In genomic region chr15:29109762-29110161, GRCh38 we compare ENCODE assay signal across 23 cellular contexts.
"Had no signal": no experiment of that assay in that cellular context is flagged by ENCODE, and none has a peak within 500 bp of the region (broad histone marks: within the 10 kb centered on the region; RNA-seq: fewer than 3 reads in every experiment).

No MANE protein-coding gene starts in this region.

- H3K9me3 Mint-ChIP-seq: dendritic cell treated with granulocyte-macrophage colony-stimulating factor and Interleukin-4, amounts not matched to agents 40 ng/mL and 50 ng/mL, for 4 days; effector memory CD8-positive, alpha-beta T cell; endodermal cell had no signal

- H3K27me3 ChIP-seq: colonic mucosa, dorsolateral prefrontal cortex, foreskin keratinocyte had no signal

- H3K4me3 ChIP-seq: colonic mucosa, coronary artery, dorsolateral prefrontal cortex, esophagus muscularis mucosa, esophagus squamous epithelium, gastrocnemius medialis, gastroesophageal sphincter had no signal

- H3K36me3 ChIP-seq: colonic mucosa, esophagus muscularis mucosa, esophagus squamous epithelium, gastrocnemius medialis, gastroesophageal sphincter had no signal

- H3K4me3 Mint-ChIP-seq: dendritic cell treated with granulocyte-macrophage colony-stimulating factor and Interleukin-4, amounts not matched to agents 40 ng/mL and 50 ng/mL, for 4 days; effector memory CD8-positive, alpha-beta T cell; endodermal cell had no signal

- DNase-seq: colonic mucosa; cortex of kidney; dermis blood vessel endothelial cell; dorsolateral prefrontal cortex; effector CD4-positive, alpha-beta T cell; effector CD8-positive, alpha-beta T cell; effector memory CD4-positive, alpha-beta T cell; effector memory CD8-positive, alpha-beta T cell; endodermal cell; erythroblast; esophagus squamous epithelium; foreskin fibroblast; foreskin keratinocyte; foreskin melanocyte; gastrocnemius medialis; glutamatergic neuron; head of caudate nucleus had no signal

- ATAC-seq: effector memory CD8-positive, alpha-beta T cell; esophagus mucosa; foreskin keratinocyte; gastrocnemius medialis; gastroesophageal sphincter had no signal

- H3K27ac ChIP-seq: colonic mucosa, coronary artery, epithelial cell of prostate, esophagus muscularis mucosa, esophagus squamous epithelium, foreskin keratinocyte, gastrocnemius medialis, gastroesophageal sphincter had no signal

- H3K4me1 ChIP-seq: colonic mucosa, foreskin keratinocyte, gastrocnemius medialis had no signal

- H3K27ac Mint-ChIP-seq: dendritic cell treated with granulocyte-macrophage colony-stimulating factor and Interleukin-4, amounts not matched to agents 40 ng/mL and 50 ng/mL, for 4 days; effector memory CD8-positive, alpha-beta T cell; endodermal cell had no signal

- H3K9me3 ChIP-seq: colonic mucosa, esophagus muscularis mucosa, esophagus squamous epithelium, gastrocnemius medialis, gastroesophageal sphincter had no signal
